In genomic region chr4:1198070-1198844, GRCh38 we compare ENCODE assay signal across 13 cellular contexts. TPM values are rescaled to one million over a fixed set of nuclear protein-coding genes. Genes with fewer than 3 reads are reported as not detected.
DNase-seq lines count a peak whose midpoint lies in the region; ATAC-seq and TF ChIP-seq lines count a peak whose summit lies in the region.
"Had no signal": no experiment of that assay in that cellular context is flagged by ENCODE, and none has a peak within 500 bp of the region (broad histone marks: within the 10 kb centered on the region; RNA-seq: fewer than 3 reads in every experiment).

No MANE protein-coding gene starts in this region.

- H4K5ac ChIP-seq in mesendoderm (ENCODE audit: low read length) = no peak overlapping the region

- H3K79me2 ChIP-seq in mesendoderm (ENCODE audit: control insufficient read depth, insufficient read depth, low read length) = no peaks in the 10 kb centered on the region

- CTCF ChIA-PET in CD4-positive, alpha-beta T cell (lab: Charles Lee) = interaction anchor here (1.4 kb wide), 1 partner anchor 31 kb away, joined by 4 read pairs; no protein-coding TSS in a partner anchor

- H3K4me3 ChIP-seq in GM12865 (ENCODE audit: low read depth, low read length) (no peak overlapping the region), dorsolateral prefrontal cortex (no peak overlapping the region), mesendoderm (ENCODE audit: low read length) (no peak overlapping the region), tibial artery (no peak overlapping the region)
- H3K4me3 ChIP-seq: cardiac muscle cell had no signal

- H3K9me3 ChIP-seq in CD4-positive, alpha-beta T cell (ENCODE audit: control insufficient read depth, low read length) = no peaks in the 10 kb centered on the region
- H3K9me3 ChIP-seq in tibial artery = no peaks in the 10 kb centered on the region
- H3K9me3 ChIP-seq: Caco-2 had no signal

- H3K4me3 Mint-ChIP-seq in CD4-positive, alpha-beta T cell = no peak overlapping the region

- H3K27me3 Mint-ChIP-seq in CD4-positive, alpha-beta T cell = no peaks in the 10 kb centered on the region

- WGBS in mesendoderm (ENCODE audit: extremely low coverage, insufficient coverage, low lambda C conversion rate) = no CpG with 5 or more reads among the region's 24 CpGs

- no peak overlapping the region for H2BK120ac ChIP-seq in mesendoderm (ENCODE audit: low read depth, low read length)

- H2AK5ac ChIP-seq in mesendoderm (ENCODE audit: low read length) = no peak overlapping the region

- H3K4me1 ChIP-seq in mesendoderm (ENCODE audit: control insufficient read depth, low read depth, low read length) (no peaks in the 10 kb centered on the region), tibial artery (peaks cover 16 to 35% (median 30%) of the 10 kb centered on the region in 4 donors)
- H3K4me1 ChIP-seq: Caco-2 had no signal

- no peak for ATAC-seq in CD4-positive, alpha-beta T cell (ENCODE audit: poor library complexity)
- ATAC-seq in omental fat pad (ENCODE audit: low FRiP score) (no peak), GM18519 (IDR thresholded peaks at IDR 0.05; ENCODE audit: low FRiP score, unreplicated experiment) (no peak)

- H3K18ac ChIP-seq in mesendoderm (ENCODE audit: low read length) = no peak overlapping the region

- H3K4ac ChIP-seq in mesendoderm (ENCODE audit: low read depth, low read length) = no peak overlapping the region

- H3K56ac ChIP-seq in mesendoderm (ENCODE audit: low read length) = no peak overlapping the region

- no peak overlapping the region for H2BK5ac ChIP-seq in mesendoderm (ENCODE audit: low read length)

- H3K9me3 Mint-ChIP-seq in CD4-positive, alpha-beta T cell = no peaks in the 10 kb centered on the region

- no peak overlapping the region for H3K4me2 ChIP-seq in mesendoderm (ENCODE audit: low read length)

- no peak for DNase-seq in CD4-positive, alpha-beta T cell
- DNase-seq in GM12865 (ENCODE audit: low read depth) (peak; percentile 3), dorsolateral prefrontal cortex (peak in 6 of 10 donors; percentile 2 to 27 (median 21)), omental fat pad (ENCODE audit: low spot score) (peak; percentile 19), mesendoderm (no peak), tibial artery (no peak)
- DNase-seq: activated naive CD4-positive, alpha-beta T cell; NCI-H2081 treated with DMSO at 0.1 percent for 48 hours; NK-92 treated with Interleukin-12 subunit alpha and Interleukin-12 subunit beta, amount 100 ng/mL, for 24 hours had no signal

- H3K9ac ChIP-seq in mesendoderm (ENCODE audit: low read length) = no peak overlapping the region

- no peak overlapping the region for H3K27ac ChIP-seq in CD4-positive, alpha-beta T cell (ENCODE audit: low read depth, low read length)
- H3K27ac ChIP-seq in dorsolateral prefrontal cortex (no peak overlapping the region), mesendoderm (ENCODE audit: low read depth, low read length) (no peak overlapping the region), tibial artery (no peak overlapping the region)
- H3K27ac ChIP-seq: cardiac muscle cell, epithelial cell of prostate had no signal

- POLR2A ChIA-PET in CD4-positive, alpha-beta T cell (lab: Charles Lee) = no interaction called here

- H4K8ac ChIP-seq in mesendoderm (ENCODE audit: low read depth, low read length) = no peak overlapping the region

- intact Hi-C loops in CD4-positive, alpha-beta T cell (cut with DNase I, micrococcal nuclease) = no loop called here
- intact Hi-C loops in dorsolateral prefrontal cortex (cut with DNase I) = loop anchor here in 1 of 2 donors (10.0 kb wide), 1 partner anchor 153 kb away; no protein-coding TSS in a partner anchor
- intact Hi-C loops in tibial artery (cut with DNase I; ENCODE audit: low total_unique reads) = no loop called here

- no peak overlapping the region for H3K23ac ChIP-seq in mesendoderm (ENCODE audit: low read length)

- H2BK15ac ChIP-seq in mesendoderm (replicated peaks; ENCODE audit: low read depth) = no peak overlapping the region

- H3K79me1 ChIP-seq in mesendoderm (ENCODE audit: low read length) = no peaks in the 10 kb centered on the region

- H3K27ac Mint-ChIP-seq in CD4-positive, alpha-beta T cell = peak overlapping the region; percentile 52

- H3K36me3 ChIP-seq in mesendoderm (ENCODE audit: control insufficient read depth, insufficient read depth, low read length) (no peaks in the 10 kb centered on the region), tibial artery (no peaks in the 10 kb centered on the region)
- H3K36me3 ChIP-seq: cardiac muscle cell had no signal

- peaks cover 23% of the 10 kb centered on the region for H3K4me1 Mint-ChIP-seq in CD4-positive, alpha-beta T cell (ENCODE audit: low read depth)

- no peak for TF ChIP-seq CTCF in CD4-positive, alpha-beta T cell (IDR thresholded peaks at IDR 0.05)
- TF ChIP-seq CTCF in GM12865 (IDR thresholded peaks at IDR 0.05; ENCODE audit: insufficient read depth, low read depth, low read length, missing control alignments) (no peak), dorsolateral prefrontal cortex (IDR thresholded peaks at IDR 0.05 in 54 of 56, conservative IDR thresholded peaks at IDR 0.05 in 2 of 56; ENCODE audit: low read depth in 1 of 56, partially characterized antibody in 56 of 56) (no peak), omental fat pad (IDR thresholded peaks at IDR 0.05) (no peak), tibial artery (IDR thresholded peaks at IDR 0.05) (no peak)

- peaks cover 5% of the 10 kb centered on the region for H3K36me3 Mint-ChIP-seq in CD4-positive, alpha-beta T cell (ENCODE audit: low read depth)

- H3K27me3 ChIP-seq in CD4-positive, alpha-beta T cell (ENCODE audit: control insufficient read depth, insufficient read depth, low read length) = no peaks in the 10 kb centered on the region
- no peaks in the 10 kb centered on the region for H3K27me3 ChIP-seq in dorsolateral prefrontal cortex
- no peaks in the 10 kb centered on the region for H3K27me3 ChIP-seq in mesendoderm (ENCODE audit: insufficient read depth, low read length, poor library complexity)
- H3K27me3 ChIP-seq in tibial artery = no peaks in the 10 kb centered on the region
- H3K27me3 ChIP-seq: cardiac muscle cell had no signal

RNA-seq across cellular contexts. Expression of gene SPON2, which starts 25.9 kb away (rescaled TPM):
- 10 to 100 TPM; 12.8 to 15.7 TPM for total RNA-seq in CD4-positive, alpha-beta T cell
- total RNA-seq in dorsolateral prefrontal cortex (10 to 100 TPM in 84 of 120 experiments, 1 to 10 TPM in 36; 1.9 to 49.7 (median 13.0) TPM), omental fat pad (10 to 100 TPM; 14.2 to 99.5 (median 30.1) TPM)
- 0.28 TPM for polyA plus RNA-seq in mesendoderm (2013, experiment 1 of 2)
- polyA plus RNA-seq in mesendoderm (2013, experiment 2 of 2) = 0.25 TPM

RNA-seq across cellular contexts. Expression of gene CTBP1, which starts 50.7 kb away (rescaled TPM):
- 100 to 1,000 TPM; 132 to 148 TPM for total RNA-seq in CD4-positive, alpha-beta T cell
- total RNA-seq in dorsolateral prefrontal cortex (100 to 1,000 TPM; 159 to 281 (median 217) TPM), omental fat pad (100 to 1,000 TPM; 102 to 137 (median 132) TPM)
- polyA plus RNA-seq in mesendoderm (2013, experiment 1 of 2) = 64.9 TPM
- polyA plus RNA-seq in mesendoderm (2013, experiment 2 of 2) = 65.1 TPM

Comparison
In these comparisons a context has a peak if more than half of its experiments do, and no peak if none do; other contexts are left out.
1. DNase-seq: peak in GM12865 (single experiment), dorsolateral prefrontal cortex (6 of 10) and omental fat pad (single experiment); none in CD4-positive, alpha-beta T cell (0 of 10), mesendoderm (single experiment) and tibial artery (0 of 2).